In genomic region chr12:26749781-26750180, GRCh38 we compare ENCODE assay signal across 10 cellular contexts.
A peak's percentile ranks its signal among the peaks of the same experiment; 100 is the strongest.
DNase-seq lines count a peak whose midpoint lies in the region; ATAC-seq, FAIRE-seq and TF ChIP-seq lines count a peak whose summit lies in the region.
"Had no signal": no experiment of that assay in that cellular context is flagged by ENCODE, and none has a peak within 500 bp of the region (broad histone marks: within the 10 kb centered on the region; RNA-seq: fewer than 3 reads in every experiment).

No MANE protein-coding gene starts in this region.

- H4K20me1 ChIP-seq in astrocyte (ENCODE audit: insufficient read depth, low read length): no peaks in the 10 kb centered on the region

- H3K4me3 ChIP-seq in astrocyte (ENCODE audit: insufficient read depth, low read depth, low read length): no peak overlapping the region
- no peak overlapping the region for H3K4me3 ChIP-seq in foreskin fibroblast (ENCODE audit: low read depth in 1 of 2, low read length in 2 of 2)
- H3K4me3 ChIP-seq: ascending aorta had no signal

- H3K36me3 Mint-ChIP-seq in astrocyte (ENCODE audit: low read depth, unreplicated experiment): peaks cover 5% of the 10 kb centered on the region

- no peak overlapping the region for H3K9ac ChIP-seq in astrocyte (ENCODE audit: low read length)

- no peaks in the 10 kb centered on the region for H3K9me3 ChIP-seq in astrocyte (ENCODE audit: insufficient read depth, low read depth, low read length)
- H3K9me3 ChIP-seq: ascending aorta had no signal

- no peaks in the 10 kb centered on the region for H3K27me3 ChIP-seq in astrocyte (ENCODE audit: insufficient read depth, low read length)
- H3K27me3 ChIP-seq: ascending aorta had no signal

- TF ChIP-seq CTCF in GM20000 (IDR thresholded peaks at IDR 0.05; ENCODE audit: extremely low read depth, missing control alignments) (no peak), astrocyte (IDR thresholded peaks at IDR 0.05; ENCODE audit: insufficient read depth, low read depth, low read length) (no peak), foreskin fibroblast (IDR thresholded peaks at IDR 0.05; ENCODE audit: low read depth, low read length) (no peak)

- no peaks in the 10 kb centered on the region for H3K79me2 ChIP-seq in astrocyte (ENCODE audit: insufficient read depth, low read length)

- no peak overlapping the region for H3K4me2 ChIP-seq in astrocyte (ENCODE audit: low read length)

- intact Hi-C loops in left ventricle myocardium superior (cut with micrococcal nuclease): no loop called here

- DNase-seq in GM20000 (ENCODE audit: low spot score) (peak; percentile 32), astrocyte (ENCODE audit: low read depth) (no peak), left ventricle myocardium superior (no peak), UCSD-AML1 (lab: John Stamatoyannopoulos, UW; ENCODE audit: unreplicated experiment) (no peak), putamen (ENCODE audit: low spot score) (no peak), foreskin fibroblast (no peak)
- DNase-seq: hippocampal formation had no signal

- ATAC-seq in GM18519 (IDR thresholded peaks at IDR 0.05; ENCODE audit: low FRiP score, unreplicated experiment): peak; percentile 82
- ATAC-seq in HG03097 (IDR thresholded peaks at IDR 0.05; ENCODE audit: low FRiP score, unreplicated experiment): peak; percentile 46
- no peak for ATAC-seq in left ventricle myocardium superior

- H3K36me3 ChIP-seq in astrocyte (ENCODE audit: insufficient read depth, low read length): peaks cover 2% of the 10 kb centered on the region
- H3K36me3 ChIP-seq: ascending aorta had no signal

- peaks cover 56% of the 10 kb centered on the region for H3K4me1 Mint-ChIP-seq in astrocyte (ENCODE audit: low read depth, unreplicated experiment)

- peak overlapping the region; percentile 18 for H3K27ac Mint-ChIP-seq in astrocyte (ENCODE audit: unreplicated experiment)

- FAIRE-seq in astrocyte (lab: Jason Lieb, UNC): no peak

- no peak overlapping the region for H3K27ac ChIP-seq in astrocyte (ENCODE audit: low read depth, low read length)
- H3K27ac ChIP-seq: ascending aorta had no signal

- no peaks in the 10 kb centered on the region for H3K27me3 Mint-ChIP-seq in astrocyte (ENCODE audit: low read depth, unreplicated experiment)

- H3K4me3 Mint-ChIP-seq in astrocyte (ENCODE audit: unreplicated experiment): no peak overlapping the region

- H3K4me1 ChIP-seq in astrocyte (ENCODE audit: insufficient read depth, low read length): peaks cover 34% of the 10 kb centered on the region
- H3K4me1 ChIP-seq: ascending aorta had no signal

- H3K9me3 Mint-ChIP-seq in astrocyte (ENCODE audit: unreplicated experiment): peaks cover 14% of the 10 kb centered on the region

- H2AFZ ChIP-seq in astrocyte (ENCODE audit: low read depth, low read length): no peak overlapping the region
